9 cellular contexts compared by ENCODE assay signal in the genomic region with DNA sequence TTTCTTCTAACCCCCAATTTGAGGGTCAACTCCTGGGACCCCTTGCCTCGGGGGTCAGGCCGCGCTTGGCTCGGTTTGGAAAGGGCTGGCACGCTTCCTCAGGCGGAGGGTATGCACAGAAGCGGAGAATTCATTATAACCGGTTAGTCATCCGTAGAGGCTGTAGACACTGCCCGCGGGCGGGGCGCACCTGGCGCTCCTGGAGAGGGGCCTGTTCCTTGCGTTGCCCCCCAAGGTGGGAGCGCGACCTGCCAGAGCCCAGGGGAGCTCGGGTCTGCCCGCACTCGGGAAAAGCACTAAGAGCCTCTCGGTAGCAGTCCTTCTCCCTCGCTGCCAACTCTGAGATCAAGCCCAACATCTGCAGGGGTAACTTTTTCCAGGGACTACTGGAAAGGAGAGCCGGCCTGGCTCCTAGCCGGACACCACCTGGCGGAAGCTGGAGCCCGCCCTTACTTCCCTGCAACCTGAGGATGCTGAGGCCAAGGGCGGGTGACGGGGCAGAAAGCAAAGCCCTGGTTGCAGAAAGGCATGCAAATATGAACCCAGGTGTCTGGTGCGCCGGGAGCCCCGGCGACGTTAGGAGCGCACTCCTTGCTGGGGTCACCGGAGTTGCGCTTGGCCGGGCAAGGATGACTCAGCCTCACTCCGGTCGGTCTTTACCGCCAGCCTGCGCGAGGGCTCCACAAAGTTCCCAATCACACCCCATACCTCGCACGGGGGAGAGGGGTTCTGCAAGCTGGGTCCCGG. TPM values are rescaled to one million over a fixed set of nuclear protein-coding genes. Genes with fewer than 3 reads are reported as not detected.
A peak's percentile ranks its signal among the peaks of the same experiment; 100 is the strongest.
DNase-seq lines count a peak whose midpoint lies in the region; ATAC-seq, FAIRE-seq and TF ChIP-seq lines count a peak whose summit lies in the region.
"Had no signal": no experiment of that assay in that cellular context is flagged by ENCODE, and none has a peak within 500 bp of the region (broad histone marks: within the 10 kb centered on the region; RNA-seq: fewer than 3 reads in every experiment).

No MANE protein-coding gene starts in this region.

- H3K36me3 ChIP-seq in uterus = no peaks in the 10 kb centered on the region
- H3K36me3 ChIP-seq in brain microvascular endothelial cell (replicated peaks) = no peaks in the 10 kb centered on the region
- H3K36me3 ChIP-seq: right lobe of liver had no signal

- H3K27ac Mint-ChIP-seq in Calu3 (ENCODE audit: unreplicated experiment) = no peak overlapping the region

- in situ Hi-C loops in brain microvascular endothelial cell (cut with HindIII; ENCODE audit: low pct_ligation_motif_present, low sequenced_read_pairs) = no loop called here

- no peaks in the 10 kb centered on the region for H3K36me3 Mint-ChIP-seq in Calu3 (ENCODE audit: insufficient read depth, unreplicated experiment)

- TF ChIP-seq CTCF in Calu3 (IDR thresholded peaks at IDR 0.05; ENCODE audit: unreplicated experiment) (no peak), uterus (IDR thresholded peaks at IDR 0.05) (no peak), brain microvascular endothelial cell (IDR thresholded peaks at IDR 0.05; ENCODE audit: low read depth, low read length, missing control alignments) (no peak)

- H3K27ac ChIP-seq in uterus (no peak overlapping the region), brain microvascular endothelial cell (no peak overlapping the region)
- H3K27ac ChIP-seq: right lobe of liver had no signal

- FAIRE-seq in RCC 7860 (lab: Jason Lieb, UNC) = no peak

- ATAC-seq in GM21619 (IDR thresholded peaks at IDR 0.05; ENCODE audit: unreplicated experiment) (peak; percentile 81), GM19023 (IDR thresholded peaks at IDR 0.05; ENCODE audit: unreplicated experiment) (no peak)

- H3K27me3 ChIP-seq in uterus (peaks cover 0 to 28% of the 10 kb centered on the region in 2 donors), brain microvascular endothelial cell (replicated peaks) (peaks cover 43% of the 10 kb centered on the region)

- no peaks in the 10 kb centered on the region for H3K9me3 ChIP-seq in uterus
- H3K9me3 ChIP-seq: right lobe of liver had no signal

- H3K4me1 Mint-ChIP-seq in Calu3 (ENCODE audit: low read depth, unreplicated experiment) = no peaks in the 10 kb centered on the region

- H3K9me3 Mint-ChIP-seq in Calu3 (ENCODE audit: low read depth, unreplicated experiment) = peaks cover 5% of the 10 kb centered on the region

- CTCF ChIA-PET in Calu3 (lab: Charles Lee) = interaction anchor here (0.6 kb wide), 1 partner anchor 28 kb away, joined by 5 read pairs; no protein-coding TSS in a partner anchor

- peak overlapping the region; percentile 22 to 57 for H3K4me3 ChIP-seq in uterus
- no peak overlapping the region for H3K4me3 ChIP-seq in brain microvascular endothelial cell (ENCODE audit: low read depth, low read length)

- intact Hi-C loops in Calu3 (cut with micrococcal nuclease; ENCODE audit: unreplicated experiment) (no loop called here), uterus (cut with DNase I; ENCODE audit: low total_unique reads) (no loop called here)

- no peak for TF ChIP-seq POLR2A in uterus (IDR thresholded peaks at IDR 0.05)

- no TSS peak for BruUV-seq in Calu3 (replicated peaks; lab: Mats Ljungman, UMichigan)

- no peak overlapping the region for H3K4me3 Mint-ChIP-seq in Calu3 (ENCODE audit: low read depth, unreplicated experiment)

- peak; percentile 16 for DNase-seq in Calu3
- peak; percentile 77 for DNase-seq in NCI-H748 (lab: John Stamatoyannopoulos, UW; ENCODE audit: unreplicated experiment)
- peak; percentile 59 for DNase-seq in iPS-NIHi11 (ENCODE audit: low spot score)
- DNase-seq in uterus = no peak
- no peak for DNase-seq in RCC 7860 (ENCODE audit: low spot score)
- DNase-seq in brain microvascular endothelial cell = no peak

- H3K27me3 Mint-ChIP-seq in Calu3 (ENCODE audit: unreplicated experiment) = peaks cover 77% of the 10 kb centered on the region

- H3K4me1 ChIP-seq in uterus = peaks cover 0 to 11% of the 10 kb centered on the region in 2 donors

RNA-seq across cellular contexts. Expression of gene CACNA2D3, which starts 1.5 kb away (rescaled TPM):
- total RNA-seq in Calu3 (2022) = not detected in 2 replicates
- 1 to 10 TPM in 3 of 4 donors, under 1 TPM in 1; 0.83 to 5.0 (median 2.5) TPM for total RNA-seq in uterus

Comparison
In these comparisons a context has a peak if more than half of its experiments do, and no peak if none do; other contexts are left out.
1. DNase-seq: peak in Calu3 (single experiment), NCI-H748 (single experiment) and iPS-NIHi11 (single experiment); none in uterus (0 of 2), RCC 7860 (single experiment) and brain microvascular endothelial cell (single experiment).